ENCODE assay signal across 11 cellular contexts in genomic region chr15:95446854-95447253, GRCh38.
DNase-seq lines count a peak whose midpoint lies in the region; ATAC-seq and TF ChIP-seq lines count a peak whose summit lies in the region.
"Had no signal": no experiment of that assay in that cellular context is flagged by ENCODE, and none has a peak within 500 bp of the region (broad histone marks: within the 10 kb centered on the region; RNA-seq: fewer than 3 reads in every experiment).

No MANE protein-coding gene starts in this region.

- H3K9me3 Mint-ChIP-seq in nephron progenitor cell, result peaks cover 3% of the 10 kb centered on the region

- H3K4ac ChIP-seq in neuronal stem cell (ENCODE audit: low read length), result no peak overlapping the region

- intact Hi-C loops in ascending aorta (cut with DNase I), result no loop called here

- H2BK12ac ChIP-seq in neuronal stem cell (ENCODE audit: low read length), result no peak overlapping the region

- H2BK5ac ChIP-seq in neuronal stem cell (ENCODE audit: low read length), result no peak overlapping the region

- H3K36me3 ChIP-seq in neuronal stem cell (replicated peaks in 1 of 2; ENCODE audit: control insufficient read depth in 2 of 2, insufficient read depth in 2 of 2, low read length in 2 of 2), result no peaks in the 10 kb centered on the region
- H3K36me3 ChIP-seq in ascending aorta, result no peaks in the 10 kb centered on the region

- no peak overlapping the region for H2BK120ac ChIP-seq in neuronal stem cell (ENCODE audit: low read depth, low read length)

- H3K23ac ChIP-seq in neuronal stem cell (ENCODE audit: low read depth, low read length, poor library complexity), result no peak overlapping the region

- peak; percentile 17 to 30 for ATAC-seq in activated CD4-positive, CD25-positive, alpha-beta regulatory T cell treated with anti-CD3 and anti-CD28 coated beads, Interleukin-2, amount 50 U/mL, for 24 hours

- H3K4me3 Mint-ChIP-seq in nephron progenitor cell, result no peak overlapping the region

- H2AFZ ChIP-seq in neuronal stem cell (ENCODE audit: low read length), result peak overlapping the region; percentile 1

- H3K4me2 ChIP-seq in neuronal stem cell (ENCODE audit: insufficient read depth, low read length, poor library complexity, severe bottlenecking), result no peak overlapping the region

- H2BK15ac ChIP-seq in neuronal stem cell (ENCODE audit: low read length), result no peak overlapping the region

- no peak overlapping the region for H4K8ac ChIP-seq in neuronal stem cell (ENCODE audit: low read depth, low read length)

- H3K27ac ChIP-seq in HL-60 (replicated peaks), result no peak overlapping the region
- no peak overlapping the region for H3K27ac ChIP-seq in neuronal stem cell (replicated peaks; ENCODE audit: low read length)
- H3K27ac ChIP-seq in ascending aorta, result no peak overlapping the region

- WGBS in neuronal stem cell (ENCODE audit: extremely low coverage in 2 of 2, insufficient read length in 2 of 2, insufficient replicate concordance in 1 of 2), 2 donors, result no CpG with 5 or more reads among the region's 2 CpGs

- no peak overlapping the region for H3K27ac Mint-ChIP-seq in nephron progenitor cell

- no peak overlapping the region for H4K91ac ChIP-seq in neuronal stem cell (ENCODE audit: low read depth, low read length, poor library complexity)

- H3K79me1 ChIP-seq in neuronal stem cell (ENCODE audit: low read depth, low read length), result no peaks in the 10 kb centered on the region

- no peak overlapping the region for H3K18ac ChIP-seq in neuronal stem cell (ENCODE audit: low read length)

- H3K9me3 ChIP-seq in neuronal stem cell (replicated peaks in 1 of 2; ENCODE audit: control insufficient read depth in 2 of 2, insufficient read depth in 1 of 2, low read depth in 1 of 2, low read length in 2 of 2) (no peaks in the 10 kb centered on the region), ascending aorta (no peaks in the 10 kb centered on the region)

- no peak overlapping the region for H2AK5ac ChIP-seq in neuronal stem cell (ENCODE audit: low read depth, low read length)

- peaks cover 40% of the 10 kb centered on the region for H3K4me1 Mint-ChIP-seq in nephron progenitor cell

- no peak overlapping the region for H3K9ac ChIP-seq in neuronal stem cell (ENCODE audit: low read depth, low read length, poor library complexity)

- no peaks in the 10 kb centered on the region for H3K27me3 Mint-ChIP-seq in nephron progenitor cell (ENCODE audit: low read depth, poor library complexity)

- H3K4me1 ChIP-seq in neuronal stem cell (ENCODE audit: control insufficient read depth in 2 of 2, insufficient read depth in 1 of 2, low read depth in 1 of 2, low read length in 2 of 2) (peaks cover 0 to 9% of the 10 kb centered on the region in 2 donors), ascending aorta (no peaks in the 10 kb centered on the region)

- no peak overlapping the region for H3K14ac ChIP-seq in neuronal stem cell (ENCODE audit: low read length)

- no peak for DNase-seq in activated CD4-positive, CD25-positive, alpha-beta regulatory T cell (lab: John Stamatoyannopoulos, UW)
- DNase-seq in HL-60 (ENCODE audit: low read depth in 1 of 2, low spot score in 1 of 2) (peak; percentile 45 to 90), UCSD-AML1 (lab: John Stamatoyannopoulos, UW; ENCODE audit: unreplicated experiment) (peak; percentile 17), neuronal stem cell (ENCODE audit: low spot score) (no peak), ascending aorta (ENCODE audit: low spot score in 2 of 2) (no peak), nephron progenitor cell (no peak), HT-29 (ENCODE audit: low spot score) (no peak)
- DNase-seq: 8988T; effector memory CD4-positive, alpha-beta T cell; NCI-H226 had no signal

- peaks cover 3% of the 10 kb centered on the region for H3K36me3 Mint-ChIP-seq in nephron progenitor cell (ENCODE audit: low read depth)

- H3K4me3 ChIP-seq in HL-60 (replicated peaks; ENCODE audit: insufficient read depth, low read length), result no peak overlapping the region
- no peak overlapping the region for H3K4me3 ChIP-seq in neuronal stem cell (ENCODE audit: low read length in 2 of 2)
- H3K4me3 ChIP-seq in ascending aorta, result no peak overlapping the region

- H3K27me3 ChIP-seq in HL-60 (ENCODE audit: insufficient read depth, poor library complexity, severe bottlenecking), result peaks cover 13% of the 10 kb centered on the region
- H3K27me3 ChIP-seq in neuronal stem cell (ENCODE audit: control insufficient read depth in 3 of 3, insufficient read depth in 3 of 3, low read depth in 1 of 3, low read length in 3 of 3), result no peaks in the 10 kb centered on the region
- no peaks in the 10 kb centered on the region for H3K27me3 ChIP-seq in ascending aorta

- TF ChIP-seq CTCF in HL-60 (IDR thresholded peaks at IDR 0.05; ENCODE audit: insufficient read depth, low read length) (no peak), ascending aorta (IDR thresholded peaks at IDR 0.05) (no peak), nephron progenitor cell (IDR thresholded peaks at IDR 0.05) (no peak)

Comparison
In these comparisons a context has a peak if more than half of its experiments do, and no peak if none do; other contexts are left out.
1. DNase-seq: peak in HL-60 (2 of 2) and UCSD-AML1 (single experiment); none in activated CD4-positive, CD25-positive, alpha-beta regulatory T cell (0 of 4), neuronal stem cell (single experiment), ascending aorta (0 of 2), nephron progenitor cell (single experiment) and HT-29 (single experiment).